In genomic region chr11:117095301-117096139, GRCh38 we compare ENCODE assay signal across 8 cellular contexts. TPM values are rescaled to one million over a fixed set of nuclear protein-coding genes. Genes with fewer than 3 reads are reported as not detected.
DNase-seq lines count a peak whose midpoint lies in the region; TF ChIP-seq lines count a peak whose summit lies in the region.

No MANE protein-coding gene starts in this region.

- peak overlapping the region; percentile 77 for H3K27ac ChIP-seq in HL-60 (replicated peaks)
- H3K27ac ChIP-seq in WERI-Rb-1 = no peak overlapping the region

- CTCF ChIA-PET in AG04449 (lab: Yijun Ruan, JAX) = interaction anchor here (0.9 to 20.8 kb wide), 6 partner anchors 10 to 304 kb away, joined by 3 to 472 read pairs (median 10); partner anchors contain the start of genes APOA5 and ZPR1

- no peaks in the 10 kb centered on the region for H3K9me3 ChIP-seq in WERI-Rb-1 (ENCODE audit: severe bottlenecking)

- peaks cover 4% of the 10 kb centered on the region for H3K36me3 Mint-ChIP-seq in activated naive CD8-positive, alpha-beta T cell
- peaks cover 12% of the 10 kb centered on the region for H3K36me3 Mint-ChIP-seq in type B pancreatic cell

- peak overlapping the region; percentile 97 for H3K27ac Mint-ChIP-seq in activated naive CD8-positive, alpha-beta T cell
- peak overlapping the region; percentile 97 for H3K27ac Mint-ChIP-seq in type B pancreatic cell

- in situ Hi-C loops in ACHN (cut with HindIII; ENCODE audit: low pct_ligation_motif_present, low pct_unique_long_range_greater_than_20kb, low sequenced_read_pairs) = no loop called here

- H3K27me3 ChIP-seq in HL-60 (ENCODE audit: insufficient read depth, poor library complexity, severe bottlenecking) = no peaks in the 10 kb centered on the region
- H3K27me3 ChIP-seq in WERI-Rb-1 (ENCODE audit: insufficient read depth, low read depth, severe bottlenecking) = no peaks in the 10 kb centered on the region

- no peak for DNase-seq in AG04449 (ENCODE audit: low read depth, low spot score)
- no peak for DNase-seq in HL-60 (ENCODE audit: low read depth in 1 of 2, low spot score in 1 of 2)
- peak; percentile 15 for DNase-seq in left kidney (ENCODE audit: low read depth, low spot score)
- no peak for DNase-seq in type B pancreatic cell (ENCODE audit: extremely low spot score, unreplicated experiment)
- no peak for DNase-seq in GM20000 (ENCODE audit: low spot score)
- DNase-seq in ACHN = no peak
- DNase-seq in WERI-Rb-1 = no peak

- H3K4me3 ChIP-seq in AG04449 (ENCODE audit: low read depth, low read length) (peak overlapping the region; percentile 26), HL-60 (replicated peaks; ENCODE audit: insufficient read depth, low read length) (peak overlapping the region; percentile 11), WERI-Rb-1 (ENCODE audit: low read depth, low read length) (no peak overlapping the region)

- POLR2A ChIA-PET in AG04449 (lab: Yijun Ruan, JAX) = interaction anchor here (1.2 kb wide), 1 partner anchor 228 kb away, joined by 4 read pairs; no protein-coding TSS in a partner anchor

- TF ChIP-seq CTCF in AG04449 (IDR thresholded peaks at IDR 0.05; ENCODE audit: insufficient read depth, low read length, missing control alignments) (no peak), HL-60 (IDR thresholded peaks at IDR 0.05; ENCODE audit: insufficient read depth, low read length) (no peak), type B pancreatic cell (conservative IDR thresholded peaks at IDR 0.05) (no peak), GM20000 (IDR thresholded peaks at IDR 0.05; ENCODE audit: extremely low read depth, missing control alignments) (no peak), WERI-Rb-1 (IDR thresholded peaks at IDR 0.05; ENCODE audit: low read depth, low read length) (no peak)

- H3K4me1 Mint-ChIP-seq in activated naive CD8-positive, alpha-beta T cell (ENCODE audit: low read depth) = peaks cover 73% of the 10 kb centered on the region
- H3K4me1 Mint-ChIP-seq in type B pancreatic cell (ENCODE audit: unreplicated experiment) = peaks cover 35% of the 10 kb centered on the region

- no peaks in the 10 kb centered on the region for H3K9me3 Mint-ChIP-seq in activated naive CD8-positive, alpha-beta T cell (ENCODE audit: low read depth)
- H3K9me3 Mint-ChIP-seq in type B pancreatic cell = peaks cover 8% of the 10 kb centered on the region

- peak overlapping the region; percentile 98 for H3K4me3 Mint-ChIP-seq in activated naive CD8-positive, alpha-beta T cell
- peak overlapping the region; percentile 100 for H3K4me3 Mint-ChIP-seq in type B pancreatic cell

- H3K36me3 ChIP-seq in WERI-Rb-1 = no peaks in the 10 kb centered on the region

- H3K27me3 Mint-ChIP-seq in activated naive CD8-positive, alpha-beta T cell = no peaks in the 10 kb centered on the region
- H3K27me3 Mint-ChIP-seq in type B pancreatic cell = peaks cover 3% of the 10 kb centered on the region

RNA-seq across cellular contexts. Expression of gene SIK3, which starts 2.7 kb away (rescaled TPM):
- 39.0 and 39.9 TPM in 2 replicates for total RNA-seq in type B pancreatic cell (ENCODE audit: low replicate concordance)

RNA-seq across cellular contexts. Expression of gene PAFAH1B2, which starts 48.6 kb away (rescaled TPM):
- total RNA-seq in type B pancreatic cell (ENCODE audit: low replicate concordance) = 94.5 and 101 TPM in 2 replicates
